Comparison of ENCODE assay signal across 13 cellular contexts in genomic region chr2:161371869-161372268, GRCh38. TPM values are rescaled to one million over a fixed set of nuclear protein-coding genes. Genes with fewer than 3 reads are reported as not detected.
"Had no signal": no experiment of that assay in that cellular context is flagged by ENCODE, and none has a peak within 500 bp of the region (broad histone marks: within the 10 kb centered on the region; RNA-seq: fewer than 3 reads in every experiment).

No MANE protein-coding gene starts in this region.

- ATAC-seq: gastroesophageal sphincter; pancreas; stimulated activated naive B cell treated with anti-CD40 and anti-IgM and Interleukin-4, amounts not matched to agents 10 μg/mL and 1 μg/mL and 100 μg/mL, for 72 hours had no signal

- H3K4me1 ChIP-seq: gastroesophageal sphincter, pancreas had no signal

- H3K36me3 ChIP-seq: pancreas, thyroid gland had no signal

- FAIRE-seq: endometrium, urothelium cell line had no signal

- H3K4me3 ChIP-seq: gastroesophageal sphincter, pancreas, thyroid gland had no signal

- DNase-seq: activated CD4-positive, alpha-beta T cell treated with anti-CD3 and anti-CD28 coated beads for 1 hour; activated CD4-positive, alpha-beta T cell treated with anti-CD3 and anti-CD28 coated beads, Interleukin-2, amount 50 U/mL, for 4 hours; activated naive CD4-positive, alpha-beta T cell treated with anti-CD3 and anti-CD28 coated beads for 36 hours; islet precursor cell; pancreas; stimulated activated naive B cell treated with anti-CD40 and anti-IgM and Interleukin-4, amounts not matched to agents 10 μg/mL and 1 μg/mL and 100 μg/mL, for 72 hours; T1000; thyroid gland had no signal

- H3K9me3 ChIP-seq: gastroesophageal sphincter, pancreas, thyroid gland had no signal

- H3K27ac ChIP-seq: gastroesophageal sphincter, pancreas, thyroid gland had no signal

- H3K27me3 ChIP-seq: gastroesophageal sphincter, pancreas, thyroid gland had no signal

RNA-seq across cellular contexts. Expression of gene TBR1, which starts 44.2 kb away (rescaled TPM):
- total RNA-seq: activated naive CD4-positive, alpha-beta T cell treated with anti-CD3 and anti-CD28 coated beads for 36 hours; astrocyte; gastroesophageal sphincter; lung microvascular endothelial cell; pancreas had no signal
